ENCODE assay signal across 1 cellular context in genomic region chr14:105529506-105530445, GRCh38.
TF ChIP-seq lines count a peak whose summit lies in the region.

No MANE protein-coding gene starts in this region.

TF ChIP-seq in HepG2, 621 proteins besides CTCF, POLR2A, EP300 and RAD21 (continues in another document):
- TF ChIP-seq MEIS1 (CRISPR knock-in tag; IDR thresholded peaks at IDR 0.05; ENCODE audit: borderline replicate concordance) (no peak), ZNF776 (CRISPR knock-in tag; IDR thresholded peaks at IDR 0.05) (no peak), CENPBD1 (CRISPR knock-in tag; IDR thresholded peaks at IDR 0.05; ENCODE audit: borderline replicate concordance, low read depth) (no peak), MAFG (CRISPR knock-in tag; IDR thresholded peaks at IDR 0.05) (no peak), TGIF2 (CRISPR knock-in tag; IDR thresholded peaks at IDR 0.05) (no peak), ZNF879 (CRISPR knock-in tag; IDR thresholded peaks at IDR 0.05) (no peak), ZNF878 (CRISPR knock-in tag; IDR thresholded peaks at IDR 0.05) (no peak), FOXP1 (IDR thresholded peaks at IDR 0.05) (no peak), FOXP1 (CRISPR knock-in tag; IDR thresholded peaks at IDR 0.05) (peak; percentile 89), ETV5 (CRISPR knock-in tag; IDR thresholded peaks at IDR 0.05; ENCODE audit: borderline replicate concordance) (peak; percentile 30; the same call in 1 of the 2 replicates), PHF21A (CRISPR knock-in tag; IDR thresholded peaks at IDR 0.05) (0 out of 2 replicates have a peak, but pooled peaks have one; percentile 29), TP53 (CRISPR knock-in tag; conservative IDR thresholded peaks at IDR 0.05) (no peak), ZNF800 (CRISPR knock-in tag; IDR thresholded peaks at IDR 0.05) (no peak), NR2F1 (CRISPR knock-in tag; IDR thresholded peaks at IDR 0.05) (no peak), SP140L (CRISPR knock-in tag; IDR thresholded peaks at IDR 0.05; ENCODE audit: borderline replicate concordance) (no peak), ZNF460 (CRISPR knock-in tag; IDR thresholded peaks at IDR 0.05; ENCODE audit: borderline replicate concordance) (no peak), ZNF660 (CRISPR knock-in tag; IDR thresholded peaks at IDR 0.05; ENCODE audit: borderline replicate concordance, low read depth) (no peak), ZNF781 (CRISPR knock-in tag; IDR thresholded peaks at IDR 0.05; ENCODE audit: borderline replicate concordance, not compliant biosample characterization) (no peak), ZSCAN21 (CRISPR knock-in tag; IDR thresholded peaks at IDR 0.05; ENCODE audit: borderline replicate concordance) (no peak), PAXIP1 (CRISPR knock-in tag; conservative IDR thresholded peaks at IDR 0.05) (peak; percentile 42), ZBTB37 (CRISPR knock-in tag; IDR thresholded peaks at IDR 0.05) (no peak), ZNF446 (CRISPR knock-in tag; IDR thresholded peaks at IDR 0.05) (no peak), ZSCAN29 (CRISPR knock-in tag; conservative IDR thresholded peaks at IDR 0.05) (no peak), LCORL (IDR thresholded peaks at IDR 0.05) (no peak), LCORL (CRISPR knock-in tag; IDR thresholded peaks at IDR 0.05) (0 out of 2 replicates have a peak, but pooled peaks have one; percentile 44), ATAD3A (CRISPR knock-in tag; IDR thresholded peaks at IDR 0.05) (no peak), SMAD1 (CRISPR knock-in tag; IDR thresholded peaks at IDR 0.05; ENCODE audit: borderline replicate concordance, low read depth) (no peak), GZF1 (CRISPR knock-in tag; IDR thresholded peaks at IDR 0.05) (no peak), PAX8 (CRISPR knock-in tag; IDR thresholded peaks at IDR 0.05; ENCODE audit: borderline replicate concordance) (no peak), SALL1 (CRISPR knock-in tag; IDR thresholded peaks at IDR 0.05) (0 out of 2 replicates have a peak, but pooled peaks have one; percentile 21), WIZ (CRISPR knock-in tag; IDR thresholded peaks at IDR 0.05) (no peak), GABPA (IDR thresholded peaks at IDR 0.05; ENCODE audit: low read depth, low read length) (peak; percentile 28; the same call in 1 of the 2 replicates), GABPA (CRISPR knock-in tag; IDR thresholded peaks at IDR 0.05; ENCODE audit: low read depth) (peak; percentile 70), KDM6A (CRISPR knock-in tag; IDR thresholded peaks at IDR 0.05; ENCODE audit: low read depth) (no peak), GABPB1 (CRISPR knock-in tag; IDR thresholded peaks at IDR 0.05) (peak; percentile 47; the same call in 1 of the 2 replicates), HCFC1 (IDR thresholded peaks at IDR 0.05; ENCODE audit: low read depth, low read length) (no peak)
- TF ChIP-seq, protein P1, sequence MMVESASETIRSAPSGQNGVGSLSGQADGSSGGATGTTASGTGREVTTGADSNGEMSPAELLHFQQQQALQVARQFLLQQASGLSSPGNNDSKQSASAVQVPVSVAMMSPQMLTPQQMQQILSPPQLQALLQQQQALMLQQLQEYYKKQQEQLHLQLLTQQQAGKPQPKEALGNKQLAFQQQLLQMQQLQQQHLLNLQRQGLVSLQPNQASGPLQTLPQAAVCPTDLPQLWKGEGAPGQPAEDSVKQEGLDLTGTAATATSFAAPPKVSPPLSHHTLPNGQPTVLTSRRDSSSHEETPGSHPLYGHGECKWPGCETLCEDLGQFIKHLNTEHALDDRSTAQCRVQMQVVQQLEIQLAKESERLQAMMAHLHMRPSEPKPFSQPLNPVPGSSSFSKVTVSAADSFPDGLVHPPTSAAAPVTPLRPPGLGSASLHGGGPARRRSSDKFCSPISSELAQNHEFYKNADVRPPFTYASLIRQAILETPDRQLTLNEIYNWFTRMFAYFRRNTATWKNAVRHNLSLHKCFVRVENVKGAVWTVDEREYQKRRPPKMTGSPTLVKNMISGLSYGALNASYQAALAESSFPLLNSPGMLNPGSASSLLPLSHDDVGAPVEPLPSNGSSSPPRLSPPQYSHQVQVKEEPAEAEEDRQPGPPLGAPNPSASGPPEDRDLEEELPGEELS (CRISPR knock-in tag; IDR thresholded peaks at IDR 0.05), result peak; percentile 92
- TF ChIP-seq, protein P2, sequence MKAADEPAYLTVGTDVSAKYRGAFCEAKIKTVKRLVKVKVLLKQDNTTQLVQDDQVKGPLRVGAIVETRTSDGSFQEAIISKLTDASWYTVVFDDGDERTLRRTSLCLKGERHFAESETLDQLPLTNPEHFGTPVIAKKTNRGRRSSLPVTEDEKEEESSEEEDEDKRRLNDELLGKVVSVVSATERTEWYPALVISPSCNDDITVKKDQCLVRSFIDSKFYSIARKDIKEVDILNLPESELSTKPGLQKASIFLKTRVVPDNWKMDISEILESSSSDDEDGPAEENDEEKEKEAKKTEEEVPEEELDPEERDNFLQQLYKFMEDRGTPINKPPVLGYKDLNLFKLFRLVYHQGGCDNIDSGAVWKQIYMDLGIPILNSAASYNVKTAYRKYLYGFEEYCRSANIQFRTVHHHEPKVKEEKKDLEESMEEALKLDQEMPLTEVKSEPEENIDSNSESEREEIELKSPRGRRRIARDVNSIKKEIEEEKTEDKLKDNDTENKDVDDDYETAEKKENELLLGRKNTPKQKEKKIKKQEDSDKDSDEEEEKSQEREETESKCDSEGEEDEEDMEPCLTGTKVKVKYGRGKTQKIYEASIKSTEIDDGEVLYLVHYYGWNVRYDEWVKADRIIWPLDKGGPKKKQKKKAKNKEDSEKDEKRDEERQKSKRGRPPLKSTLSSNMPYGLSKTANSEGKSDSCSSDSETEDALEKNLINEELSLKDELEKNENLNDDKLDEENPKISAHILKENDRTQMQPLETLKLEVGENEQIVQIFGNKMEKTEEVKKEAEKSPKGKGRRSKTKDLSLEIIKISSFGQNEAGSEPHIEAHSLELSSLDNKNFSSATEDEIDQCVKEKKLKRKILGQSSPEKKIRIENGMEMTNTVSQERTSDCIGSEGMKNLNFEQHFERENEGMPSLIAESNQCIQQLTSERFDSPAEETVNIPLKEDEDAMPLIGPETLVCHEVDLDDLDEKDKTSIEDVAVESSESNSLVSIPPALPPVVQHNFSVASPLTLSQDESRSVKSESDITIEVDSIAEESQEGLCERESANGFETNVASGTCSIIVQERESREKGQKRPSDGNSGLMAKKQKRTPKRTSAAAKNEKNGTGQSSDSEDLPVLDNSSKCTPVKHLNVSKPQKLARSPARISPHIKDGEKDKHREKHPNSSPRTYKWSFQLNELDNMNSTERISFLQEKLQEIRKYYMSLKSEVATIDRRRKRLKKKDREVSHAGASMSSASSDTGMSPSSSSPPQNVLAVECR (CRISPR knock-in tag; IDR thresholded peaks at IDR 0.05; ENCODE audit: borderline replicate concordance), result no peak
- TF ChIP-seq, protein P3, sequence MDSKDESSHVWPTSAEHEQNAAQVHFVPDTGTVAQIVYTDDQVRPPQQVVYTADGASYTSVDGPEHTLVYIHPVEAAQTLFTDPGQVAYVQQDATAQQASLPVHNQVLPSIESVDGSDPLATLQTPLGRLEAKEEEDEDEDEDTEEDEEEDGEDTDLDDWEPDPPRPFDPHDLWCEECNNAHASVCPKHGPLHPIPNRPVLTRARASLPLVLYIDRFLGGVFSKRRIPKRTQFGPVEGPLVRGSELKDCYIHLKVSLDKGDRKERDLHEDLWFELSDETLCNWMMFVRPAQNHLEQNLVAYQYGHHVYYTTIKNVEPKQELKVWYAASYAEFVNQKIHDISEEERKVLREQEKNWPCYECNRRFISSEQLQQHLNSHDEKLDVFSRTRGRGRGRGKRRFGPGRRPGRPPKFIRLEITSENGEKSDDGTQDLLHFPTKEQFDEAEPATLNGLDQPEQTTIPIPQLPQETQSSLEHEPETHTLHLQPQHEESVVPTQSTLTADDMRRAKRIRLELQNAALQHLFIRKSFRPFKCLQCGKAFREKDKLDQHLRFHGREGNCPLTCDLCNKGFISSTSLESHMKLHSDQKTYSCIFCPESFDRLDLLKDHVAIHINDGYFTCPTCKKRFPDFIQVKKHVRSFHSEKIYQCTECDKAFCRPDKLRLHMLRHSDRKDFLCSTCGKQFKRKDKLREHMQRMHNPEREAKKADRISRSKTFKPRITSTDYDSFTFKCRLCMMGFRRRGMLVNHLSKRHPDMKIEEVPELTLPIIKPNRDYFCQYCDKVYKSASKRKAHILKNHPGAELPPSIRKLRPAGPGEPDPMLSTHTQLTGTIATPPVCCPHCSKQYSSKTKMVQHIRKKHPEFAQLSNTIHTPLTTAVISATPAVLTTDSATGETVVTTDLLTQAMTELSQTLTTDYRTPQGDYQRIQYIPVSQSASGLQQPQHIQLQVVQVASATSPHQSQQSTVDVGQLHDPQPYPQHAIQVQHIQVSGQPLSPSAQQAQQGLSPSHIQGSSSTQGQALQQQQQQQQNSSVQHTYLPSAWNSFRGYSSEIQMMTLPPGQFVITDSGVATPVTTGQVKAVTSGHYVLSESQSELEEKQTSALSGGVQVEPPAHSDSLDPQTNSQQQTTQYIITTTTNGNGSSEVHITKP (CRISPR knock-in tag; IDR thresholded peaks at IDR 0.05; ENCODE audit: low read depth), result peak; percentile 75; the same call in 1 of the 2 replicates
